ENCODE assay signal across 8 cellular contexts in the genomic region with DNA sequence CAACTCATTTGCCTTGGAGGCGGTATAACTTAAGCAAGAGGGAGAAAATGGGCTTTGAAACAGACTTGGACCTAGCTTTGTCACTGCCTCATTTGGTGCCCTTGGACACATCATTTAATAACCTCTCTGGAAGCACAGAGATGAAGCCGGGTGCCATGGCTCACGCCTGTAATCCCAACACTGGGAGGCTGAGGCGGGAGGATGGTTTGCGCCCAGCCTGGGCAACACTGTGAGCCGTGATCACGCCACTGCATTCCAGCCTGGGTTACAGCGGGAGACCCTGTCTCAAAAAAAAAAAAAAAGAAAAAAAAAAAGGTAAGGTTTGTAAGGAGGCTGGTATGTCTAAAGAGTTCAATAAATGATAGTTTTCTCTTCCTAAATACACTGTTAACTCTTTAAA. TPM values are rescaled to one million over a fixed set of nuclear protein-coding genes. Genes with fewer than 3 reads are reported as not detected.
DNase-seq lines count a peak whose midpoint lies in the region; ATAC-seq and TF ChIP-seq lines count a peak whose summit lies in the region.

No MANE protein-coding gene starts in this region.

- H3K36me3 Mint-ChIP-seq in CD4-positive, alpha-beta memory T cell, result peaks cover 10 to 47% of the 10 kb centered on the region in 2 donors
- peaks cover 7% of the 10 kb centered on the region for H3K36me3 Mint-ChIP-seq in chondrocyte (ENCODE audit: low read depth)
- no peaks in the 10 kb centered on the region for H3K36me3 Mint-ChIP-seq in natural killer cell

- DNase-seq in CD4-positive, alpha-beta memory T cell, result no peak
- DNase-seq in M059J (ENCODE audit: low read depth) (peak; percentile 13), chondrocyte (ENCODE audit: low spot score) (no peak), natural killer cell (no peak), SW480 (ENCODE audit: low spot score) (no peak), NCI-H1436 (lab: John Stamatoyannopoulos, UW) (no peak)

- peaks cover 16 to 50% (median 31%) of the 10 kb centered on the region in 4 donors for H3K4me1 Mint-ChIP-seq in CD4-positive, alpha-beta memory T cell
- H3K4me1 Mint-ChIP-seq in chondrocyte (ENCODE audit: low read depth) (peaks cover 26% of the 10 kb centered on the region), natural killer cell (peaks cover 40 to 42% of the 10 kb centered on the region in 2 donors)

- no peaks in the 10 kb centered on the region for H3K9me3 Mint-ChIP-seq in CD4-positive, alpha-beta memory T cell
- H3K9me3 Mint-ChIP-seq in chondrocyte (ENCODE audit: low read depth), result no peaks in the 10 kb centered on the region
- no peaks in the 10 kb centered on the region for H3K9me3 Mint-ChIP-seq in natural killer cell

- no peaks in the 10 kb centered on the region for H3K27me3 ChIP-seq in CD4-positive, alpha-beta memory T cell (ENCODE audit: insufficient read depth, low read length)

- H3K27me3 Mint-ChIP-seq in CD4-positive, alpha-beta memory T cell, result no peaks in the 10 kb centered on the region
- H3K27me3 Mint-ChIP-seq in chondrocyte (ENCODE audit: low read depth) (no peaks in the 10 kb centered on the region), natural killer cell (ENCODE audit: low read depth in 2 of 2) (no peaks in the 10 kb centered on the region)

- no peaks in the 10 kb centered on the region for H3K9me3 ChIP-seq in CD4-positive, alpha-beta memory T cell (ENCODE audit: control insufficient read depth in 1 of 2, low read length in 2 of 2)

- peak overlapping the region; percentile 85 to 90 for H3K4me3 ChIP-seq in CD4-positive, alpha-beta memory T cell (ENCODE audit: low read length in 2 of 2)

- ATAC-seq in natural killer cell, result no peak
- ATAC-seq in HG03108 (IDR thresholded peaks at IDR 0.05; ENCODE audit: unreplicated experiment), result no peak
- no peak for ATAC-seq in GM21390 (IDR thresholded peaks at IDR 0.05; ENCODE audit: unreplicated experiment)

- peaks cover 26% of the 10 kb centered on the region for H3K36me3 ChIP-seq in CD4-positive, alpha-beta memory T cell (ENCODE audit: insufficient read depth, low read length)

- H3K4me3 Mint-ChIP-seq in CD4-positive, alpha-beta memory T cell, result peak overlapping the region; percentile 98 to 100 (median 100)
- H3K4me3 Mint-ChIP-seq in chondrocyte (ENCODE audit: unreplicated experiment), result peak overlapping the region; percentile 96
- H3K4me3 Mint-ChIP-seq in natural killer cell, result peak overlapping the region; percentile 99

- H3K27ac ChIP-seq in CD4-positive, alpha-beta memory T cell (ENCODE audit: low read depth, low read length), result peak overlapping the region; percentile 86

- peak overlapping the region; percentile 95 to 100 (median 99) for H3K27ac Mint-ChIP-seq in CD4-positive, alpha-beta memory T cell
- peak overlapping the region; percentile 98 for H3K27ac Mint-ChIP-seq in chondrocyte (ENCODE audit: unreplicated experiment)
- H3K27ac Mint-ChIP-seq in natural killer cell, result peak overlapping the region; percentile 97 to 100

- POLR2A ChIA-PET in CD4-positive, alpha-beta memory T cell (lab: Charles Lee; ENCODE audit: partially characterized antibody), result interaction anchor here (0.7 to 1.7 kb wide), 3 partner anchors 94 to 717 kb away, joined by 3 to 5 read pairs (median 4); a partner anchor contains a TSS

- no peak for TF ChIP-seq CTCF in chondrocyte (IDR thresholded peaks at IDR 0.05)
- no peak for TF ChIP-seq CTCF in natural killer cell (IDR thresholded peaks at IDR 0.05)

- H3K4me1 ChIP-seq in CD4-positive, alpha-beta memory T cell (ENCODE audit: insufficient read depth, low read length), result peaks cover 32% of the 10 kb centered on the region

- CTCF ChIA-PET in CD4-positive, alpha-beta memory T cell (lab: Charles Lee; ENCODE audit: partially characterized antibody), result no interaction called here

- intact Hi-C loops in CD4-positive, alpha-beta memory T cell (cut with micrococcal nuclease), result loop anchor here (1.0 to 5.0 kb wide), 7 partner anchors 97 to 1149 kb away; a partner anchor contains a TSS
- intact Hi-C loops in natural killer cell (cut with micrococcal nuclease), result loop anchor here (2.0 to 10.0 kb wide), 3 partner anchors 91 to 295 kb away; a partner anchor contains a TSS

RNA-seq across cellular contexts. Expression of a gene that starts 0.8 kb away (rescaled TPM):
- total RNA-seq in CD4-positive, alpha-beta memory T cell, result 10 to 100 TPM; 59.0 to 61.4 TPM
- 10 to 100 TPM; 56.8 to 57.4 TPM for polyA plus RNA-seq in CD4-positive, alpha-beta memory T cell
- total RNA-seq in M059J (2014; rRNA removed; shearing (Covaris generic)), result 124 and 143 TPM in 2 replicates
- total RNA-seq in chondrocyte (39.8 to 57.4 TPM (median 42.5 TPM) in 3 replicates), natural killer cell (10 to 100 TPM; 23.0 to 32.9 (median 26.0) TPM)

RNA-seq across cellular contexts. Expression of a gene that starts 1.0 kb away (rescaled TPM):
- 10 to 100 TPM; 18.8 to 19.1 TPM for total RNA-seq in CD4-positive, alpha-beta memory T cell
- 10 to 100 TPM; 17.5 to 21.8 TPM for polyA plus RNA-seq in CD4-positive, alpha-beta memory T cell
- total RNA-seq in M059J (2014; rRNA removed; shearing (Covaris generic)), result 10.0 and 17.4 TPM in 2 replicates
- total RNA-seq in chondrocyte (11.8 to 17.1 TPM (median 13.5 TPM) in 3 replicates), natural killer cell (10 to 100 TPM; 12.0 to 14.9 (median 13.7) TPM)
